ENCODE assay signal across 9 cellular contexts in the genomic region with DNA sequence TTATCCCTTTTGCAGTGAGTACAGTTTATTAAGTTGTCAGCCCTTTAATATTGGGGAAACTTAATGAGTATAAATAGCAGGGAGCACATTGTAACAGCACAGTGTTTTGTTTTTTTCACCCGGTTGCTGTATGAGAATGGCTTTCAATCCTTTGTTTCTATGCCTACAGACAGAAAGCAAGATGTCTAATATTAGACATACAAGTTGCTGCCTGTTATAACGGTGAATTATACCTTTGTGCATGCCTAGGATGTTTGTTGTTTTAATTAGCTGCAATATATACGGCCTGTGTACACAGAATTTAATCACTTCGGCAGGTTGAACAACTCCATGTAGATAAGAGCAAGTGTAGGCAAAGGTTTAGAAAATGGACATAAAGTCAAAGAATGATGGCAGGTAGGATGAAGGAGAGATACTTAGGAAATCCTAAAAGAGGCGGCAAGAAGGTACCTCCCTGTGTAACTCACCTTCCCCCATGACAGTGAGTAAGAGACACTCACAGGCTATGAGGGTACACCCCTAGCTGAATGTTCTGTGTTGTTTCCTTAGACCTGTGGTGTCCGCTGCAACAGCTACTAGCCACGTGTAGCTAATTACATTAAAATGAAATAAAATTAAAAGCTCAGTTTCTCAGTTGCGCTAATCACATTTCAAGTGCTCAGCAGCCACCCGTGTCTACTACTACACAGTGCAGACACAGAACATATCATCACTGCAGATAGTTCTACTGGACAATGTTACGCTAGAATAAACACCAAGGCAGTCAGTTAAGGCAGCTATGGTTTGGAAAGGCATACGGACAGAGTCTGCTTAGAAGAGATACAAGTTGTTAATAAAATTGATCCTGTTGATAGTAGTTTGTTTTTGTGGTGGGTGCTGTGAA. TPM values are rescaled to one million over a fixed set of nuclear protein-coding genes. Genes with fewer than 3 reads are reported as not detected.
A peak's percentile ranks its signal among the peaks of the same experiment; 100 is the strongest.
DNase-seq lines count a peak whose midpoint lies in the region; ATAC-seq and TF ChIP-seq lines count a peak whose summit lies in the region.
"Had no signal": no experiment of that assay in that cellular context is flagged by ENCODE, and none has a peak within 500 bp of the region (broad histone marks: within the 10 kb centered on the region; RNA-seq: fewer than 3 reads in every experiment).

No MANE protein-coding gene starts in this region.

- TF ChIP-seq CTCF in SK-N-SH (IDR thresholded peaks at IDR 0.05) (no peak), gastrocnemius medialis (IDR thresholded peaks at IDR 0.05 in 4 of 5, conservative IDR thresholded peaks at IDR 0.05 in 1 of 5) (no peak), tibial nerve (IDR thresholded peaks at IDR 0.05) (no peak)

- H3K4me1 ChIP-seq in SK-N-SH (ENCODE audit: control insufficient read depth in 1 of 2, insufficient read depth in 2 of 2, low read depth in 1 of 2, low read length in 1 of 2) (peaks cover 3 to 15% of the 10 kb centered on the region in 2 experiments; a peak in 3 of 4 replicates), SJCRH30 (peaks cover 20% of the 10 kb centered on the region), gastrocnemius medialis (peaks cover 23 to 35% of the 10 kb centered on the region in 2 donors), tibial nerve (peaks cover 0 to 10% (median 0%) of the 10 kb centered on the region in 4 donors)

- H3K36me3 ChIP-seq in SK-N-SH (replicated peaks in 1 of 2; ENCODE audit: control insufficient read depth in 1 of 2, insufficient read depth in 2 of 2, low read length in 1 of 2): peaks cover 53 to 82% of the 10 kb centered on the region in 2 experiments
- H3K36me3 ChIP-seq in SJCRH30: peaks cover 28% of the 10 kb centered on the region
- H3K36me3 ChIP-seq in gastrocnemius medialis: peaks cover 0 to 88% of the 10 kb centered on the region in 2 donors
- H3K36me3 ChIP-seq in tibial nerve: peaks cover 2 to 100% (median 39%) of the 10 kb centered on the region in 3 donors

- WGBS in SK-N-SH (ENCODE audit: low lambda C conversion rate): 78% methylated on average over 11 of the region's 11 CpGs
- WGBS in tibial nerve, 2 donors: 85 to 86% methylated on average over 11 of the region's 11 CpGs

- TF ChIP-seq EP300 in SK-N-SH (IDR thresholded peaks at IDR 0.05; ENCODE audit: borderline replicate concordance in 1 of 2, low read depth in 1 of 2, low read length in 1 of 2) (no peak), tibial nerve (IDR thresholded peaks at IDR 0.05) (no peak)

- POLR2A ChIA-PET in SK-N-SH (lab: Yijun Ruan, JAX): no interaction called here

- H3K4me2 ChIP-seq in SK-N-SH: no peak overlapping the region

- DNase-seq in SK-N-SH (no peak), SJCRH30 (no peak), gastrocnemius medialis (no peak), T-helper 9 cell (no peak), tibial nerve (ENCODE audit: low spot score in 2 of 2) (no peak)
- DNase-seq: NCI-H2227 treated with DMSO at 0.1 percent for 48 hours had no signal

- H3K27ac ChIP-seq in SK-N-SH (ENCODE audit: low read depth in 2 of 2, low read length in 1 of 2) (peak overlapping the region in 1 of 2 experiments; percentile 57; a peak in 3 of 4 replicates), SJCRH30 (peak overlapping the region; percentile 33; the same call in 1 of the 2 replicates), gastrocnemius medialis (peak overlapping the region; percentile 74 to 95 (median 82)), tibial nerve (peak overlapping the region in 1 of 4 donors; percentile 28)

- H3K79me2 ChIP-seq in SK-N-SH (ENCODE audit: insufficient read depth): peaks cover 2% of the 10 kb centered on the region; the same call in 1 of the 2 replicates

- in situ Hi-C loops in gastrocnemius medialis (cut with MboI; ENCODE audit: low sequenced_read_pairs in 4 of 4): no loop called here

- H3K9me2 ChIP-seq in SK-N-SH: no peaks in the 10 kb centered on the region

- ATAC-seq in SK-N-SH treated with all-trans-retinoic acid at 6 μM for 48 hours (no peak), esophagus mucosa (peak; percentile 27), gastrocnemius medialis (peak in 1 of 2 donors; percentile 11), HG03196 (IDR thresholded peaks at IDR 0.05; ENCODE audit: unreplicated experiment) (no peak)

- intact Hi-C loops in gastrocnemius medialis (cut with DNase I; ENCODE audit: low total_unique reads): no loop called here

- no peak overlapping the region; the same call in 1 of the 2 replicates for H3K9ac ChIP-seq in SK-N-SH

- no peaks in the 10 kb centered on the region for H3K9me3 ChIP-seq in SK-N-SH
- H3K9me3 ChIP-seq in SJCRH30 (replicated peaks): no peaks in the 10 kb centered on the region
- H3K9me3 ChIP-seq in gastrocnemius medialis: no peaks in the 10 kb centered on the region
- no peaks in the 10 kb centered on the region for H3K9me3 ChIP-seq in tibial nerve

- H3K4me3 ChIP-seq in SK-N-SH (ENCODE audit: low read depth in 2 of 2, low read length in 1 of 2) (no peak overlapping the region), SJCRH30 (no peak overlapping the region), gastrocnemius medialis (no peak overlapping the region), tibial nerve (no peak overlapping the region)

- TF ChIP-seq POLR2A in gastrocnemius medialis (IDR thresholded peaks at IDR 0.05) (no peak), tibial nerve (IDR thresholded peaks at IDR 0.05) (no peak)

- no peaks in the 10 kb centered on the region for H3K27me3 ChIP-seq in SK-N-SH (ENCODE audit: insufficient read depth)
- H3K27me3 ChIP-seq in SJCRH30: no peaks in the 10 kb centered on the region
- H3K27me3 ChIP-seq in gastrocnemius medialis: no peaks in the 10 kb centered on the region
- H3K27me3 ChIP-seq in tibial nerve: no peaks in the 10 kb centered on the region

- peaks cover 15% of the 10 kb centered on the region for H3F3A ChIP-seq in SK-N-SH (replicated peaks; ENCODE audit: insufficient read depth)

- no peak overlapping the region for H2AFZ ChIP-seq in SK-N-SH (ENCODE audit: low read depth)

- no peak for TF ChIP-seq RAD21 in SK-N-SH (IDR thresholded peaks at IDR 0.05; ENCODE audit: low read length)

- 0 out of 2 replicates have a peak, but pooled peaks cover 6% of the 10 kb centered on the region for H4K20me1 ChIP-seq in SK-N-SH (ENCODE audit: insufficient read depth)

- CTCF ChIA-PET in SK-N-SH (lab: Yijun Ruan, JAX): interaction anchor here (0.8 to 1.7 kb wide), 6 partner anchors 11 to 484 kb away, joined by 3 to 6 read pairs (median 4); a partner anchor contains a TSS

TF ChIP-seq in SK-N-SH treated with all-trans-retinoic acid at 6 μM for 48 hours, 23 proteins besides CTCF, POLR2A, EP300 and RAD21:
- no peak for TF ChIP-seq ISL1 (CRISPR knock-in tag; IDR thresholded peaks at IDR 0.05)
- TF ChIP-seq, protein P1, sequence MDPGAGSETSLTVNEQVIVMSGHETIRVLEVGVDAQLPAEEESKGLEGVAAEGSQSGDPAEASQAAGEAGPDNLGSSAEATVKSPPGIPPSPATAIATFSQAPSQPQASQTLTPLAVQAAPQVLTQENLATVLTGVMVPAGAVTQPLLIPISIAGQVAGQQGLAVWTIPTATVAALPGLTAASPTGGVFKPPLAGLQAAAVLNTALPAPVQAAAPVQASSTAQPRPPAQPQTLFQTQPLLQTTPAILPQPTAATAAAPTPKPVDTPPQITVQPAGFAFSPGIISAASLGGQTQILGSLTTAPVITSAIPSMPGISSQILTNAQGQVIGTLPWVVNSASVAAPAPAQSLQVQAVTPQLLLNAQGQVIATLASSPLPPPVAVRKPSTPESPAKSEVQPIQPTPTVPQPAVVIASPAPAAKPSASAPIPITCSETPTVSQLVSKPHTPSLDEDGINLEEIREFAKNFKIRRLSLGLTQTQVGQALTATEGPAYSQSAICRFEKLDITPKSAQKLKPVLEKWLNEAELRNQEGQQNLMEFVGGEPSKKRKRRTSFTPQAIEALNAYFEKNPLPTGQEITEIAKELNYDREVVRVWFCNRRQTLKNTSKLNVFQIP (CRISPR knock-in tag; IDR thresholded peaks at IDR 0.05; ENCODE audit: borderline replicate concordance, low read depth): no peak
- no peak for TF ChIP-seq ZNF70 (CRISPR knock-in tag; IDR thresholded peaks at IDR 0.05)
- TF ChIP-seq ARNTL (CRISPR knock-in tag; IDR thresholded peaks at IDR 0.05; ENCODE audit: borderline replicate concordance, low read depth): no peak
- TF ChIP-seq ZNF565 (CRISPR knock-in tag; conservative IDR thresholded peaks at IDR 0.05; ENCODE audit: low read depth): no peak
- no peak for TF ChIP-seq BACH2 (CRISPR knock-in tag; IDR thresholded peaks at IDR 0.05; ENCODE audit: borderline replicate concordance)
- no peak for TF ChIP-seq OSR1 (CRISPR knock-in tag; IDR thresholded peaks at IDR 0.05)
- TF ChIP-seq TCF4 (CRISPR knock-in tag; IDR thresholded peaks at IDR 0.05; ENCODE audit: borderline replicate concordance): no peak
- no peak for TF ChIP-seq PPARA (CRISPR knock-in tag; IDR thresholded peaks at IDR 0.05; ENCODE audit: borderline replicate concordance)

RNA-seq across cellular contexts. Expression of a gene that starts 10.9 kb away (rescaled TPM):
- polyA plus RNA-seq in SK-N-SH (2012; rRNA removed): 6.6 and 9.6 TPM in 2 replicates
- 5.9 and 6.7 TPM in 2 replicates for polyA plus RNA-seq in SK-N-SH (2012; cell fraction: cytosol; rRNA removed)
- polyA plus RNA-seq in SK-N-SH (2012; cell fraction: nucleus; rRNA removed): 19.1 and 28.4 TPM in 2 replicates
- total RNA-seq in SJCRH30 (2014; rRNA removed; shearing (Covaris generic)): 7.9 and 11.5 TPM in 2 replicates
- 8.1 TPM for total RNA-seq in esophagus mucosa
- 1 to 10 TPM; 5.0 to 8.8 (median 7.3) TPM for total RNA-seq in gastrocnemius medialis
- total RNA-seq in tibial nerve: 10 to 100 TPM; 13.4 to 19.5 (median 14.2) TPM

RNA-seq across cellular contexts. Expression of a gene that starts 11.0 kb away (rescaled TPM):
- polyA plus RNA-seq in SK-N-SH (2012; rRNA removed): 46.0 and 66.8 TPM in 2 replicates
- 20.7 and 29.1 TPM in 2 replicates for polyA plus RNA-seq in SK-N-SH (2012; cell fraction: cytosol; rRNA removed)
- polyA plus RNA-seq in SK-N-SH (2012; cell fraction: nucleus; rRNA removed): 317 and 350 TPM in 2 replicates
- total RNA-seq in SJCRH30 (2014; rRNA removed; shearing (Covaris generic)): 34.7 and 39.5 TPM in 2 replicates
- total RNA-seq in esophagus mucosa (14.8 TPM), gastrocnemius medialis (10 to 100 TPM; 22.2 to 41.0 (median 32.8) TPM), tibial nerve (10 to 100 TPM; 74.1 to 91.5 (median 78.0) TPM)

RNA-seq across cellular contexts. Expression of a gene that starts 35.5 kb away (rescaled TPM):
- 19.0 and 37.3 TPM in 2 replicates for polyA plus RNA-seq in SK-N-SH (2012; rRNA removed)
- polyA plus RNA-seq in SK-N-SH (2012; cell fraction: cytosol; rRNA removed): 12.8 and 13.7 TPM in 2 replicates
- polyA plus RNA-seq in SK-N-SH (2012; cell fraction: nucleus; rRNA removed): 71.5 and 122 TPM in 2 replicates
- total RNA-seq in SJCRH30 (2014; rRNA removed; shearing (Covaris generic)): 17.4 TPM in 2 replicates
- total RNA-seq in esophagus mucosa: 4.7 TPM
- 100 to 1,000 TPM in 3 of 4 donors, 10 to 100 TPM in 1; 97.3 to 205 (median 117) TPM for total RNA-seq in gastrocnemius medialis
- total RNA-seq in tibial nerve: 100 to 1,000 TPM; 129 to 202 (median 181) TPM

RNA-seq across cellular contexts. Expression of a gene that starts 54.6 kb away (rescaled TPM):
- 22.0 and 23.9 TPM in 2 replicates for polyA plus RNA-seq in SK-N-SH (2012; rRNA removed)
- 9.9 and 15.9 TPM in 2 replicates for polyA plus RNA-seq in SK-N-SH (2012; cell fraction: cytosol; rRNA removed)
- polyA plus RNA-seq in SK-N-SH (2012; cell fraction: nucleus; rRNA removed): 26.9 and 27.4 TPM in 2 replicates
- total RNA-seq in SJCRH30 (2014; rRNA removed; shearing (Covaris generic)): 7.4 and 9.0 TPM in 2 replicates
- 4.8 TPM for total RNA-seq in esophagus mucosa
- 10 to 100 TPM; 67.8 to 91.3 (median 84.8) TPM for total RNA-seq in gastrocnemius medialis
- 10 to 100 TPM; 26.0 to 51.3 (median 30.2) TPM for total RNA-seq in tibial nerve
